11 cellular contexts compared by ENCODE assay signal in genomic region chr3:152259480-152259879, GRCh38. TPM values are rescaled to one million over a fixed set of nuclear protein-coding genes. Genes with fewer than 3 reads are reported as not detected.
DNase-seq lines count a peak whose midpoint lies in the region; ATAC-seq, FAIRE-seq and TF ChIP-seq lines count a peak whose summit lies in the region.
"Had no signal": no experiment of that assay in that cellular context is flagged by ENCODE, and none has a peak within 500 bp of the region (broad histone marks: within the 10 kb centered on the region; RNA-seq: fewer than 3 reads in every experiment).

No MANE protein-coding gene starts in this region.

- H3F3A ChIP-seq in GM23248 (ENCODE audit: insufficient read depth) (peaks cover 16% of the 10 kb centered on the region), neural cell (ENCODE audit: insufficient read depth, low read length, poor library complexity, severe bottlenecking) (no peaks in the 10 kb centered on the region)

- no peaks in the 10 kb centered on the region for H3K9me3 Mint-ChIP-seq in activated naive CD8-positive, alpha-beta T cell (ENCODE audit: low read depth)
- no peaks in the 10 kb centered on the region for H3K9me3 Mint-ChIP-seq in mesothelial cell of epicardium

- H2AFZ ChIP-seq in GM23248 = no peak overlapping the region
- no peak overlapping the region for H2AFZ ChIP-seq in neural cell (ENCODE audit: low read depth, low read length)

- DNase-seq in GM23248 (no peak), mesothelial cell of epicardium (ENCODE audit: low spot score in 2 of 2, unreplicated experiment in 2 of 2) (no peak), D721Med (ENCODE audit: insufficient read length, low spot score) (no peak), SIG-M5 (lab: John Stamatoyannopoulos, UW) (no peak)
- DNase-seq: stimulated activated CD4-positive, alpha-beta T cell treated with anti-CD3 and anti-CD28 coated beads, Interleukin-15, amount 100 ng/mL, for 24 hours; upper lobe of left lung had no signal

- no peaks in the 10 kb centered on the region for H3K27me3 ChIP-seq in BLaER1 treated with 17β-estradiol and CSF1 and Interleukin-3, amounts not matched to agents 10 nM and 100 nM
- no peaks in the 10 kb centered on the region for H3K27me3 ChIP-seq in GM23248 (replicated peaks; ENCODE audit: insufficient read depth)
- no peaks in the 10 kb centered on the region for H3K27me3 ChIP-seq in neural cell (ENCODE audit: insufficient read depth, low read depth, low read length)
- H3K27me3 ChIP-seq: gastroesophageal sphincter, upper lobe of left lung had no signal

- peaks cover 4% of the 10 kb centered on the region for H3K36me3 Mint-ChIP-seq in activated naive CD8-positive, alpha-beta T cell
- no peaks in the 10 kb centered on the region for H3K36me3 Mint-ChIP-seq in mesothelial cell of epicardium

- H3K79me2 ChIP-seq in GM23248 (ENCODE audit: insufficient read depth) = no peaks in the 10 kb centered on the region
- H3K79me2 ChIP-seq in neural cell (replicated peaks; ENCODE audit: insufficient read depth, low read length) = no peaks in the 10 kb centered on the region

- no peak overlapping the region for H3K4me3 ChIP-seq in BLaER1 treated with 17β-estradiol and CSF1 and Interleukin-3, amounts not matched to agents 10 nM and 100 nM
- H3K4me3 ChIP-seq in GM23248 = no peak overlapping the region
- H3K4me3 ChIP-seq in neural cell (ENCODE audit: low read length) = no peak overlapping the region
- H3K4me3 ChIP-seq: gastroesophageal sphincter, upper lobe of left lung had no signal

- TF ChIP-seq RAD21 in neural cell (conservative IDR thresholded peaks at IDR 0.05) = no peak

- peaks cover 0 to 16% (median 0%) of the 10 kb centered on the region in 11 experiments; a peak in 6 of 22 replicates for H3K9me3 ChIP-seq in BLaER1 treated with 17β-estradiol and CSF1 and Interleukin-3, amounts not matched to agents 10 nM and 100 nM (replicated peaks in 1 of 11)
- H3K9me3 ChIP-seq in GM23248 (ENCODE audit: low read depth) (no peaks in the 10 kb centered on the region), neural cell (ENCODE audit: low read length) (no peaks in the 10 kb centered on the region)
- H3K9me3 ChIP-seq: gastroesophageal sphincter, upper lobe of left lung had no signal

- TF ChIP-seq CTCF in neural cell (IDR thresholded peaks at IDR 0.05; ENCODE audit: poor library complexity, severe bottlenecking) (no peak), mesothelial cell of epicardium (IDR thresholded peaks at IDR 0.05; ENCODE audit: unreplicated experiment) (no peak), D721Med (IDR thresholded peaks at IDR 0.05; ENCODE audit: insufficient read depth, missing control alignments) (no peak)

- H3K4me2 ChIP-seq in BLaER1 treated with 17β-estradiol and CSF1 and Interleukin-3, amounts not matched to agents 10 nM and 100 nM = peak overlapping the region in 7 of 11 experiments; percentile 73 to 84 (median 78); a peak in 10 of 22 replicates
- peak overlapping the region; percentile 88 for H3K4me2 ChIP-seq in GM23248 (ENCODE audit: unreplicated experiment)
- no peak overlapping the region for H3K4me2 ChIP-seq in neural cell (ENCODE audit: low read length)

- FAIRE-seq in D721Med (lab: Jason Lieb, UNC) = no peak

- H3K27ac ChIP-seq in BLaER1 treated with 17β-estradiol and CSF1 and Interleukin-3, amounts not matched to agents 10 nM and 100 nM = peak overlapping the region in 6 of 11 experiments; percentile 77 to 86 (median 78); a peak in 8 of 22 replicates
- no peak overlapping the region for H3K27ac ChIP-seq in GM23248
- H3K27ac ChIP-seq in neural cell (ENCODE audit: low read length) = no peak overlapping the region

- peak overlapping the region; percentile 77 for H3K4me3 Mint-ChIP-seq in activated naive CD8-positive, alpha-beta T cell
- H3K4me3 Mint-ChIP-seq in mesothelial cell of epicardium = no peak overlapping the region

- H3K27ac Mint-ChIP-seq in activated naive CD8-positive, alpha-beta T cell = peak overlapping the region; percentile 93
- no peak overlapping the region for H3K27ac Mint-ChIP-seq in mesothelial cell of epicardium

- ATAC-seq in GM19351 (IDR thresholded peaks at IDR 0.05; ENCODE audit: unreplicated experiment) = no peak

- TF ChIP-seq EP300 in neural cell (conservative IDR thresholded peaks at IDR 0.05; ENCODE audit: poor library complexity, severe bottlenecking) = no peak

- H3K4me1 ChIP-seq in BLaER1 treated with 17β-estradiol and CSF1 and Interleukin-3, amounts not matched to agents 10 nM and 100 nM = peaks cover 38 to 57% (median 50%) of the 10 kb centered on the region in 10 experiments
- H3K4me1 ChIP-seq in GM23248 (ENCODE audit: insufficient read depth) = peaks cover 28% of the 10 kb centered on the region

- H4K20me1 ChIP-seq in BLaER1 treated with 17β-estradiol and CSF1 and Interleukin-3, amounts not matched to agents 10 nM and 100 nM = no peaks in the 10 kb centered on the region
- H4K20me1 ChIP-seq in GM23248 (ENCODE audit: insufficient read depth) (no peaks in the 10 kb centered on the region), neural cell (ENCODE audit: insufficient read depth) (no peaks in the 10 kb centered on the region)

- H3K9ac ChIP-seq in BLaER1 treated with 17β-estradiol and CSF1 and Interleukin-3, amounts not matched to agents 10 nM and 100 nM = no peak overlapping the region
- H3K9ac ChIP-seq in GM23248 (peak overlapping the region; percentile 71; the same call in 1 of the 2 replicates), neural cell (ENCODE audit: low read length) (no peak overlapping the region)

- H3K9me2 ChIP-seq in GM23248 (ENCODE audit: insufficient read depth) (peaks cover 3% of the 10 kb centered on the region; the same call in 1 of the 2 replicates), neural cell (ENCODE audit: insufficient read depth, low read length) (no peaks in the 10 kb centered on the region)

- peaks cover 89% of the 10 kb centered on the region for H3K4me1 Mint-ChIP-seq in activated naive CD8-positive, alpha-beta T cell (ENCODE audit: low read depth)
- peaks cover 18% of the 10 kb centered on the region for H3K4me1 Mint-ChIP-seq in mesothelial cell of epicardium

- H3K36me3 ChIP-seq in BLaER1 treated with 17β-estradiol and CSF1 and Interleukin-3, amounts not matched to agents 10 nM and 100 nM = no peaks in the 10 kb centered on the region
- no peaks in the 10 kb centered on the region for H3K36me3 ChIP-seq in GM23248 (ENCODE audit: low read depth)
- H3K36me3 ChIP-seq in neural cell (ENCODE audit: insufficient read depth, low read length) = no peaks in the 10 kb centered on the region
- H3K36me3 ChIP-seq: gastroesophageal sphincter, upper lobe of left lung had no signal

- WGBS in GM23248 (ENCODE audit: low coverage in 1 of 2, low lambda C conversion rate in 2 of 2, missing lambda C conversion rate in 2 of 2), 2 experiments = 73 to 81% methylated on average over 2 of the region's 2 CpGs

- H3K27me3 Mint-ChIP-seq in activated naive CD8-positive, alpha-beta T cell = no peaks in the 10 kb centered on the region
- no peaks in the 10 kb centered on the region for H3K27me3 Mint-ChIP-seq in mesothelial cell of epicardium (ENCODE audit: low read depth)

- in situ Hi-C loops in GM23248 (cut with MboI) = no loop called here

TF ChIP-seq in neural cell, 6 proteins besides CTCF, POLR2A, EP300 and RAD21:
- peak; percentile 20 for TF ChIP-seq POLR2AphosphoS5 (IDR thresholded peaks at IDR 0.05)
- TF ChIP-seq MXI1 (conservative IDR thresholded peaks at IDR 0.05; ENCODE audit: poor library complexity, severe bottlenecking) = no peak

RNA-seq across cellular contexts. Expression of gene MBNL1, which starts 9.2 kb away (rescaled TPM):
- total RNA-seq in GM23248 (2014; rRNA removed; shearing (Covaris generic)) = 251 and 262 TPM in 2 replicates
- polyA plus RNA-seq in GM23248 (2016; fragmentation: Nextera tagmentation; extraction: Ambion mirVana) = 81.7 and 89.5 TPM in 2 replicates
- polyA plus RNA-seq in neural cell = 12.7 and 13.3 TPM in 2 replicates
- 73.8 and 76.2 TPM in 2 replicates for polyA minus RNA-seq in neural cell
- total RNA-seq in mesothelial cell of epicardium = 67.8 to 74.8 TPM (median 72.9 TPM) in 3 replicates

Comparison
In these comparisons a context has a peak if more than half of its experiments do, and no peak if none do; other contexts are left out.
1. H3K27ac ChIP-seq: peak in BLaER1 treated with 17β-estradiol and CSF1 and Interleukin-3, amounts not matched to agents 10 nM and 100 nM (6 of 11); none in GM23248 (single experiment) and neural cell (single experiment).